Comparison of ENCODE assay signal across 1 cellular context in genomic region chr9:129610193-129610472, GRCh38.
TF ChIP-seq lines count a peak whose summit lies in the region.

No MANE protein-coding gene starts in this region.

TF ChIP-seq in GM23338, 12 proteins besides CTCF, POLR2A, EP300 and RAD21 (continued from another document):
- TF ChIP-seq, protein P1, sequence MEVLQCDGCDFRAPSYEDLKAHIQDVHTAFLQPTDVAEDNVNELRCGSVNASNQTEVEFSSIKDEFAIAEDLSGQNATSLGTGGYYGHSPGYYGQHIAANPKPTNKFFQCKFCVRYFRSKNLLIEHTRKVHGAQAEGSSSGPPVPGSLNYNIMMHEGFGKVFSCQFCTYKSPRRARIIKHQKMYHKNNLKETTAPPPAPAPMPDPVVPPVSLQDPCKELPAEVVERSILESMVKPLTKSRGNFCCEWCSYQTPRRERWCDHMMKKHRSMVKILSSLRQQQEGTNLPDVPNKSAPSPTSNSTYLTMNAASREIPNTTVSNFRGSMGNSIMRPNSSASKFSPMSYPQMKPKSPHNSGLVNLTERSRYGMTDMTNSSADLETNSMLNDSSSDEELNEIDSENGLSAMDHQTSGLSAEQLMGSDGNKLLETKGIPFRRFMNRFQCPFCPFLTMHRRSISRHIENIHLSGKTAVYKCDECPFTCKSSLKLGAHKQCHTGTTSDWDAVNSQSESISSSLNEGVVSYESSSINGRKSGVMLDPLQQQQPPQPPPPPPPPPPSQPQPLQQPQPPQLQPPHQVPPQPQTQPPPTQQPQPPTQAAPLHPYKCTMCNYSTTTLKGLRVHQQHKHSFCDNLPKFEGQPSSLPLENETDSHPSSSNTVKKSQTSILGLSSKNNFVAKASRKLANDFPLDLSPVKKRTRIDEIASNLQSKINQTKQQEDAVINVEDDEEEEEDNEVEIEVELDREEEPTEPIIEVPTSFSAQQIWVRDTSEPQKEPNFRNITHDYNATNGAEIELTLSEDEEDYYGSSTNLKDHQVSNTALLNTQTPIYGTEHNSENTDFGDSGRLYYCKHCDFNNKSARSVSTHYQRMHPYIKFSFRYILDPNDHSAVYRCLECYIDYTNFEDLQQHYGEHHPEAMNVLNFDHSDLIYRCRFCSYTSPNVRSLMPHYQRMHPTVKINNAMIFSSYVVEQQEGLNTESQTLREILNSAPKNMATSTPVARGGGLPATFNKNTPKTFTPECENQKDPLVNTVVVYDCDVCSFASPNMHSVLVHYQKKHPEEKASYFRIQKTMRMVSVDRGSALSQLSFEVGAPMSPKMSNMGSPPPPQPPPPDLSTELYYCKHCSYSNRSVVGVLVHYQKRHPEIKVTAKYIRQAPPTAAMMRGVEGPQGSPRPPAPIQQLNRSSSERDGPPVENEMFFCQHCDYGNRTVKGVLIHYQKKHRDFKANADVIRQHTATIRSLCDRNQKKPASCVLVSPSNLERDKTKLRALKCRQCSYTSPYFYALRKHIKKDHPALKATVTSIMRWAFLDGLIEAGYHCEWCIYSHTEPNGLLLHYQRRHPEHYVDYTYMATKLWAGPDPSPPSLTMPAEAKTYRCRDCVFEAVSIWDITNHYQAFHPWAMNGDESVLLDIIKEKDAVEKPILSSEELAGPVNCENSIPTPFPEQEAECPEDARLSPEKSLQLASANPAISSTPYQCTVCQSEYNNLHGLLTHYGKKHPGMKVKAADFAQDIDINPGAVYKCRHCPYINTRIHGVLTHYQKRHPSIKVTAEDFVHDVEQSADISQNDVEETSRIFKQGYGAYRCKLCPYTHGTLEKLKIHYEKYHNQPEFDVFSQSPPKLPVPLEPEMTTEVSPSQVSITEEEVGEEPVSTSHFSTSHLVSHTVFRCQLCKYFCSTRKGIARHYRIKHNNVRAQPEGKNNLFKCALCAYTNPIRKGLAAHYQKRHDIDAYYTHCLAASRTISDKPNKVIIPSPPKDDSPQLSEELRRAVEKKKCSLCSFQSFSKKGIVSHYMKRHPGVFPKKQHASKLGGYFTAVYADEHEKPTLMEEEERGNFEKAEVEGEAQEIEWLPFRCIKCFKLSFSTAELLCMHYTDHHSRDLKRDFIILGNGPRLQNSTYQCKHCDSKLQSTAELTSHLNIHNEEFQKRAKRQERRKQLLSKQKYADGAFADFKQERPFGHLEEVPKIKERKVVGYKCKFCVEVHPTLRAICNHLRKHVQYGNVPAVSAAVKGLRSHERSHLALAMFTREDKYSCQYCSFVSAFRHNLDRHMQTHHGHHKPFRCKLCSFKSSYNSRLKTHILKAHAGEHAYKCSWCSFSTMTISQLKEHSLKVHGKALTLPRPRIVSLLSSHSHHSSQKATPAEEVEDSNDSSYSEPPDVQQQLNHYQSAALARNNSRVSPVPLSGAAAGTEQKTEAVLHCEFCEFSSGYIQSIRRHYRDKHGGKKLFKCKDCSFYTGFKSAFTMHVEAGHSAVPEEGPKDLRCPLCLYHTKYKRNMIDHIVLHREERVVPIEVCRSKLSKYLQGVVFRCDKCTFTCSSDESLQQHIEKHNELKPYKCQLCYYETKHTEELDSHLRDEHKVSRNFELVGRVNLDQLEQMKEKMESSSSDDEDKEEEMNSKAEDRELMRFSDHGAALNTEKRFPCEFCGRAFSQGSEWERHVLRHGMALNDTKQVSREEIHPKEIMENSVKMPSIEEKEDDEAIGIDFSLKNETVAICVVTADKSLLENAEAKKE (CRISPR knock-in tag; IDR thresholded peaks at IDR 0.05): no peak
- TF ChIP-seq EZH2phosphoT487 (IDR thresholded peaks at IDR 0.05; ENCODE audit: unreplicated experiment): no peak
- TF ChIP-seq REST (IDR thresholded peaks at IDR 0.05; ENCODE audit: unreplicated experiment): no peak
- TF ChIP-seq EZH2 (IDR thresholded peaks at IDR 0.05; ENCODE audit: low read depth, unreplicated experiment): no peak
